20 cellular contexts compared by ENCODE assay signal in genomic region chr19:19004144-19004543, GRCh38.
"Had no signal": no experiment of that assay in that cellular context is flagged by ENCODE, and none has a peak within 500 bp of the region (broad histone marks: within the 10 kb centered on the region; RNA-seq: fewer than 3 reads in every experiment).

No MANE protein-coding gene starts in this region.

- ATAC-seq: left ventricle myocardium superior; lower lobe of right lung; natural killer cell; psoas muscle; right cardiac atrium; stimulated activated effector memory CD8-positive, alpha-beta T cell treated with anti-CD3 and anti-CD28 coated beads, Interleukin-12 subunit alpha, Interleukin-12 subunit beta, amount 100 ng/mL, for 72 hours had no signal

- DNase-seq: cortex of kidney; hypothalamus; immature natural killer cell; islet precursor cell; kidney glomerular epithelial cell; left ventricle myocardium superior; lower lobe of right lung; natural killer cell; occipital lobe; ovary; posterior cingulate gyrus; psoas muscle; sigmoid colon; stimulated activated CD4-positive, alpha-beta T cell treated with anti-CD3 and anti-CD28 coated beads, Interleukin-2, amount 100 ng/mL, for 24 hours; stimulated activated CD4-positive, alpha-beta T cell treated with anti-CD3 and anti-CD28 coated beads, Interleukin-4, amount 100 ng/mL, for 24 hours; stimulated activated naive CD4-positive, alpha-beta T cell treated with Interleukin-2 at 50 U/mL for 16 hours; stomach; tibial artery had no signal
